ENCODE assay signal across 21 cellular contexts in the genomic region with DNA sequence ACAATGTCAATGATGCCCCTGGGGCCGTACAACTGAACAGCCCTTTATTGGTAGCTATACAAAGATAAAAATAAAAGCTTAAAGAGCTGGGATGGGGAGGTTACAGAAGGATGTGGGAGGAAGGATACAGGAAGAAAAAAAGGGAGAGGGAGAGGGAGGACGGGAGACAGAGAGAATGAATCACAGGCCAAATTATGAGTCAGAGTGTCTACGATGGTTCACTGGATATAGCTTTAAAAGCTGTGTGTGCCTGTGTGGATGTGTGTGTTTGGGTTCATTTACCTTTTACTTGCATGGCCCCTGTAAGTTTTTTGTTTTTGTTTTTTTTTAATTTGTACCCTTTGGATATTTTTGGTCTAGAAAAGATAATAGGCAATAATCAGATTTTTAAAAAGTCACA.
DNase-seq lines count a peak whose midpoint lies in the region; ATAC-seq and TF ChIP-seq lines count a peak whose summit lies in the region.
"Had no signal": no experiment of that assay in that cellular context is flagged by ENCODE, and none has a peak within 500 bp of the region (broad histone marks: within the 10 kb centered on the region; RNA-seq: fewer than 3 reads in every experiment).

No MANE protein-coding gene starts in this region.

- H3K27me3 Mint-ChIP-seq in stimulated activated memory B cell treated with anti-CD40 and anti-IgM and Interleukin-4, amounts not matched to agents 10 μg/mL and 1 μg/mL and 100 μg/mL, for 72 hours, result peaks cover 19% of the 10 kb centered on the region

- H3K27me3 ChIP-seq in osteoblast (ENCODE audit: insufficient read depth, low read length), result no peaks in the 10 kb centered on the region

- H3K9me3 Mint-ChIP-seq in stimulated activated memory B cell treated with anti-CD40 and anti-IgM and Interleukin-4, amounts not matched to agents 10 μg/mL and 1 μg/mL and 100 μg/mL, for 72 hours, result no peaks in the 10 kb centered on the region

- ATAC-seq in GM18520 (IDR thresholded peaks at IDR 0.05; ENCODE audit: unreplicated experiment), result no peak
- no peak for ATAC-seq in stimulated activated memory B cell treated with anti-CD40 and anti-IgM and Interleukin-4, amounts not matched to agents 10 μg/mL and 1 μg/mL and 100 μg/mL, for 72 hours
- ATAC-seq: left ventricle myocardium superior, Right ventricle myocardium inferior had no signal

- H3K79me2 ChIP-seq in osteoblast (ENCODE audit: insufficient read depth, low read length), result no peaks in the 10 kb centered on the region

- no peak overlapping the region for H3K27ac Mint-ChIP-seq in stimulated activated memory B cell treated with anti-CD40 and anti-IgM and Interleukin-4, amounts not matched to agents 10 μg/mL and 1 μg/mL and 100 μg/mL, for 72 hours
- H3K27ac Mint-ChIP-seq: neural progenitor cell had no signal

- no peak overlapping the region for H2AFZ ChIP-seq in osteoblast (ENCODE audit: low read length)

- no peak overlapping the region for H3K4me3 ChIP-seq in astrocyte of the spinal cord (ENCODE audit: low read depth, low read length)
- H3K4me3 ChIP-seq in osteoblast (ENCODE audit: insufficient read depth, low read length), result no peak overlapping the region
- H3K4me3 ChIP-seq: esophagus muscularis mucosa, HAP-1, neural progenitor cell, suprapubic skin had no signal

- no peaks in the 10 kb centered on the region for H3K4me1 Mint-ChIP-seq in stimulated activated memory B cell treated with anti-CD40 and anti-IgM and Interleukin-4, amounts not matched to agents 10 μg/mL and 1 μg/mL and 100 μg/mL, for 72 hours

- no peak overlapping the region for H3K4me3 Mint-ChIP-seq in stimulated activated memory B cell treated with anti-CD40 and anti-IgM and Interleukin-4, amounts not matched to agents 10 μg/mL and 1 μg/mL and 100 μg/mL, for 72 hours
- H3K4me3 Mint-ChIP-seq: neural progenitor cell had no signal

- H3K27ac ChIP-seq in osteoblast (ENCODE audit: low read depth, low read length), result no peak overlapping the region
- H3K27ac ChIP-seq: esophagus muscularis mucosa, neural progenitor cell, suprapubic skin had no signal

- H3K36me3 ChIP-seq in osteoblast (ENCODE audit: insufficient read depth, low read length), result no peaks in the 10 kb centered on the region
- H3K36me3 ChIP-seq: esophagus muscularis mucosa, HAP-1, neural progenitor cell, suprapubic skin had no signal

- no peaks in the 10 kb centered on the region for H3K4me1 ChIP-seq in osteoblast (ENCODE audit: insufficient read depth, low read length)
- H3K4me1 ChIP-seq: Caco-2, esophagus muscularis mucosa, HAP-1, suprapubic skin had no signal

- no peak for TF ChIP-seq CTCF in astrocyte of the spinal cord (IDR thresholded peaks at IDR 0.05; ENCODE audit: low read depth, low read length)
- no peak for TF ChIP-seq CTCF in osteoblast (IDR thresholded peaks at IDR 0.05; ENCODE audit: extremely low read depth, low read depth, low read length)

- H3K36me3 Mint-ChIP-seq in stimulated activated memory B cell treated with anti-CD40 and anti-IgM and Interleukin-4, amounts not matched to agents 10 μg/mL and 1 μg/mL and 100 μg/mL, for 72 hours, result no peaks in the 10 kb centered on the region
- H3K36me3 Mint-ChIP-seq: neural progenitor cell had no signal

- no peak overlapping the region for H3K4me2 ChIP-seq in osteoblast (ENCODE audit: insufficient read depth, low read length)
- H3K4me2 ChIP-seq: neural progenitor cell had no signal

- H4K20me1 ChIP-seq in osteoblast (ENCODE audit: insufficient read depth, low read length), result no peaks in the 10 kb centered on the region

- H3K9me3 ChIP-seq in osteoblast (ENCODE audit: low read depth, low read length), result no peaks in the 10 kb centered on the region
- H3K9me3 ChIP-seq: Caco-2, esophagus muscularis mucosa, HAP-1, suprapubic skin had no signal

- in situ Hi-C loops in Caki2 (cut with HindIII; ENCODE audit: low pct_unique_long_range_greater_than_20kb, low sequenced_read_pairs), result no loop called here
- in situ Hi-C loops in astrocyte of the spinal cord (cut with HindIII; ENCODE audit: low sequenced_read_pairs), result no loop called here

- DNase-seq in Caki2 (ENCODE audit: low read depth), result peak; percentile 64
- DNase-seq in M059J (ENCODE audit: low read depth), result peak; percentile 50
- peak; percentile 3 for DNase-seq in astrocyte of the spinal cord (ENCODE audit: low read depth, low spot score)
- peak; percentile 31 for DNase-seq in osteoblast (ENCODE audit: insufficient read length, low spot score, missing footprints)
- DNase-seq in HPDE6-E6E7 (ENCODE audit: extremely low spot score), result no peak
- DNase-seq: activated CD4-positive, alpha-beta T cell treated with anti-CD3 and anti-CD28 coated beads, Interleukin-2, amount 50 U/mL, for 1 hour; activated CD8-positive, alpha-beta memory T cell treated with anti-CD3 and anti-CD28 coated beads, Interleukin-2, amount 50 U/mL, for 48 hours; activated effector memory CD4-positive, alpha-beta T cell treated with anti-CD3 and anti-CD28 coated beads, Interleukin-2, amount 50 U/mL, for 16 hours; Caco-2; glutamatergic neuron; left ventricle myocardium superior; MM.1S; NCI-H1436 treated with DMSO at 0.1 percent for 48 hours; stimulated activated CD8-positive, alpha-beta memory T cell treated with anti-CD3 and anti-CD28 coated beads, Interleukin-4, amount 100 ng/mL, for 48 hours had no signal
